In genomic region chr6:136226674-136227377, GRCh38 we compare ENCODE assay signal across 8 cellular contexts. TPM values are rescaled to one million over a fixed set of nuclear protein-coding genes. Genes with fewer than 3 reads are reported as not detected.
DNase-seq lines count a peak whose midpoint lies in the region; ATAC-seq and TF ChIP-seq lines count a peak whose summit lies in the region.

No MANE protein-coding gene starts in this region.

- DNase-seq in ascending aorta (ENCODE audit: low spot score in 2 of 2) (no peak), HuH-7.5 (ENCODE audit: low spot score) (no peak), HAP-1 (ENCODE audit: low spot score in 2 of 2) (no peak), NCI-H526 treated with DMSO at 0.1 percent for 48 hours (lab: John Stamatoyannopoulos, UW) (no peak)
- no peak for DNase-seq in naive thymus-derived CD4-positive, alpha-beta T cell

- H3K4me3 ChIP-seq in ascending aorta, result peak overlapping the region; percentile 18 to 41
- no peak overlapping the region for H3K4me3 ChIP-seq in naive thymus-derived CD4-positive, alpha-beta T cell (ENCODE audit: low read length)
- H3K4me3 ChIP-seq in HAP-1, result no peak overlapping the region

- H3K27me3 ChIP-seq in ascending aorta, result no peaks in the 10 kb centered on the region
- no peaks in the 10 kb centered on the region for H3K27me3 ChIP-seq in naive thymus-derived CD4-positive, alpha-beta T cell (ENCODE audit: control insufficient read depth in 2 of 2, insufficient read depth in 2 of 2, low read length in 2 of 2)
- no peaks in the 10 kb centered on the region for H3K27me3 ChIP-seq in HAP-1 (ENCODE audit: low read depth)

- no peaks in the 10 kb centered on the region for H3K27me3 Mint-ChIP-seq in naive thymus-derived CD4-positive, alpha-beta T cell

- H3K4me3 Mint-ChIP-seq in naive thymus-derived CD4-positive, alpha-beta T cell, result peak overlapping the region in 9 of 10 donors; percentile 4 to 73 (median 60)

- no peak overlapping the region for H3K27ac ChIP-seq in ascending aorta
- H3K27ac ChIP-seq in naive thymus-derived CD4-positive, alpha-beta T cell (ENCODE audit: low read depth, low read length), result no peak overlapping the region

- POLR2A ChIA-PET in naive thymus-derived CD4-positive, alpha-beta T cell (lab: Charles Lee), result interaction anchor here (1.8 kb wide), 1 partner anchor 64 kb away, joined by 5 read pairs; no protein-coding TSS in a partner anchor

- peak overlapping the region in 2 of 9 donors; percentile 23 to 58 for H3K27ac Mint-ChIP-seq in naive thymus-derived CD4-positive, alpha-beta T cell

- H3K4me1 ChIP-seq in ascending aorta (no peaks in the 10 kb centered on the region), HAP-1 (0 out of 2 replicates have a peak, but pooled peaks cover 2% of the 10 kb centered on the region)
- no peaks in the 10 kb centered on the region for H3K4me1 ChIP-seq in naive thymus-derived CD4-positive, alpha-beta T cell (ENCODE audit: control insufficient read depth in 2 of 2, insufficient read depth in 2 of 2, low read length in 2 of 2)

- in situ Hi-C loops in HAP-1 (cut with MboI; ENCODE audit: low sequenced_read_pairs), result loop anchor here (10.0 kb wide), 1 partner anchor 692 kb away; no protein-coding TSS in a partner anchor

- peak; percentile 24 for ATAC-seq in GM18502 (IDR thresholded peaks at IDR 0.05; ENCODE audit: poor library complexity, unreplicated experiment)
- peak; percentile 16 for ATAC-seq in HG02852 (IDR thresholded peaks at IDR 0.05; ENCODE audit: unreplicated experiment)
- ATAC-seq in naive thymus-derived CD4-positive, alpha-beta T cell, result peak; percentile 32
- no peak for ATAC-seq in HG03139 (IDR thresholded peaks at IDR 0.05; ENCODE audit: unreplicated experiment)

- H3K36me3 Mint-ChIP-seq in naive thymus-derived CD4-positive, alpha-beta T cell, result peaks cover 0 to 18% (median 0%) of the 10 kb centered on the region in 5 donors

- CTCF ChIA-PET in naive thymus-derived CD4-positive, alpha-beta T cell (lab: Charles Lee), result interaction anchor here (0.5 to 2.5 kb wide), 31 partner anchors 8 to 885 kb away, joined by 3 to 38 read pairs (median 3); partner anchors contain the start of gene MTFR2

- peaks cover 0 to 3% (median 0%) of the 10 kb centered on the region in 11 donors for H3K9me3 Mint-ChIP-seq in naive thymus-derived CD4-positive, alpha-beta T cell

- H3K36me3 ChIP-seq in ascending aorta, result no peaks in the 10 kb centered on the region
- no peaks in the 10 kb centered on the region for H3K36me3 ChIP-seq in naive thymus-derived CD4-positive, alpha-beta T cell (ENCODE audit: control insufficient read depth in 2 of 3, insufficient read depth in 3 of 3, low read length in 3 of 3)
- H3K36me3 ChIP-seq in HAP-1 (replicated peaks), result no peaks in the 10 kb centered on the region

- H3K4me1 Mint-ChIP-seq in naive thymus-derived CD4-positive, alpha-beta T cell, result peaks cover 0 to 23% (median 6%) of the 10 kb centered on the region in 7 donors

- H3K9me3 ChIP-seq in ascending aorta (no peaks in the 10 kb centered on the region), HAP-1 (no peaks in the 10 kb centered on the region)
- no peaks in the 10 kb centered on the region for H3K9me3 ChIP-seq in naive thymus-derived CD4-positive, alpha-beta T cell (ENCODE audit: control insufficient read depth in 2 of 3, low read length in 3 of 3)

- TF ChIP-seq CTCF in ascending aorta (IDR thresholded peaks at IDR 0.05), result no peak

- intact Hi-C loops in ascending aorta (cut with DNase I), result loop anchor here (1.0 to 5.0 kb wide), 3 partner anchors 691 to 775 kb away; no protein-coding TSS in a partner anchor
- intact Hi-C loops in naive thymus-derived CD4-positive, alpha-beta T cell (cut with micrococcal nuclease), result loop anchor here (1.0 to 5.0 kb wide), 9 partner anchors 90 to 776 kb away; partner anchors contain the start of gene PDE7B (in 1 of the 2)

RNA-seq across cellular contexts. Expression of gene MTFR2, which starts 23.3 kb away (rescaled TPM):
- total RNA-seq in ascending aorta, result not detected
- total RNA-seq in naive thymus-derived CD4-positive, alpha-beta T cell, result 10 to 100 TPM in 1 of 5 experiments, 1 to 10 TPM in 3, under 1 TPM in 1; 0.92 to 20.4 (median 1.9) TPM
- under 1 TPM; 0.63 to 0.69 TPM for polyA plus RNA-seq in naive thymus-derived CD4-positive, alpha-beta T cell

Comparison
In these comparisons a context has a peak if more than half of its experiments do, and no peak if none do; other contexts are left out.
1. H3K4me3 ChIP-seq: peak in ascending aorta (2 of 2); none in naive thymus-derived CD4-positive, alpha-beta T cell (single experiment) and HAP-1 (single experiment).